ENCODE assay signal across 8 cellular contexts in genomic region chr19:53195265-53195879, GRCh38. TPM values are rescaled to one million over a fixed set of nuclear protein-coding genes. Genes with fewer than 3 reads are reported as not detected.
A peak's percentile ranks its signal among the peaks of the same experiment; 100 is the strongest.
DNase-seq lines count a peak whose midpoint lies in the region; ATAC-seq lines count a peak whose summit lies in the region.

No MANE protein-coding gene starts in this region.

- ATAC-seq in activated CD8-positive, alpha-beta memory T cell treated with anti-CD3 and anti-CD28 coated beads, Interleukin-2, amount 10 ng/mL, durations not matched to agents 7 days and 5 days, result peak; percentile 29
- no peak for ATAC-seq in HG03571 (IDR thresholded peaks at IDR 0.05; ENCODE audit: unreplicated experiment)

- DNase-seq in CMK (ENCODE audit: low read depth) (peak; percentile 69), HUDEP-2 (lab: John Stamatoyannopoulos, UW; ENCODE audit: unreplicated experiment in 76 of 76) (peak in 45 of 76 experiments; percentile 5 to 65 (median 30)), NOMO-1 treated with dmso at 0.1 percent for 144 hours (lab: John Stamatoyannopoulos, UW; ENCODE audit: unreplicated experiment) (peak; percentile 23), midbrain (lab: John Stamatoyannopoulos, UW) (peak; percentile 82)
- peak; percentile 84 for DNase-seq in activated CD8-positive, alpha-beta memory T cell treated with anti-CD3 and anti-CD28 coated beads, Interleukin-2, amount 10 ng/mL, durations not matched to agents 7 days and 5 days
- peak; percentile 38 to 49 for DNase-seq in stimulated activated CD8-positive, alpha-beta memory T cell treated with anti-CD3 and anti-CD28 coated beads, Interleukin-4, amount 100 ng/mL, for 4 hours (ENCODE audit: low read depth in 2 of 2, low spot score in 1 of 2)

- H3K9me3 Mint-ChIP-seq in activated CD8-positive, alpha-beta memory T cell treated with anti-CD3 and anti-CD28 coated beads, Interleukin-2, amount 10 ng/mL, durations not matched to agents 7 days and 5 days (ENCODE audit: low read depth), result peaks cover 15% of the 10 kb centered on the region

- peaks cover 59% of the 10 kb centered on the region for H3K36me3 Mint-ChIP-seq in activated CD8-positive, alpha-beta memory T cell treated with anti-CD3 and anti-CD28 coated beads, Interleukin-2, amount 10 ng/mL, durations not matched to agents 7 days and 5 days

- peak overlapping the region; percentile 30 for H3K4me3 ChIP-seq in endocrine pancreas (ENCODE audit: control insufficient read depth, insufficient read depth, low read length)

- no peaks in the 10 kb centered on the region for H3K4me1 ChIP-seq in endocrine pancreas (ENCODE audit: control insufficient read depth, insufficient read depth, low read length)

- H3K9ac ChIP-seq in endocrine pancreas (ENCODE audit: control insufficient read depth, insufficient read depth, low read length), result no peak overlapping the region

- peaks cover 29% of the 10 kb centered on the region for H3K4me1 Mint-ChIP-seq in activated CD8-positive, alpha-beta memory T cell treated with anti-CD3 and anti-CD28 coated beads, Interleukin-2, amount 10 ng/mL, durations not matched to agents 7 days and 5 days

- CTCF ChIA-PET in activated CD8-positive, alpha-beta memory T cell treated with anti-CD3 and anti-CD28 coated beads, Interleukin-2, amount 10 ng/mL, durations not matched to agents 7 days and 5 days (lab: Charles Lee), result interaction anchor here (0.9 to 1.8 kb wide), 6 partner anchors 141 to 828 kb away, joined by 3 to 7 read pairs (median 4); no protein-coding TSS in a partner anchor

- peak overlapping the region; percentile 4 for H3K4me3 Mint-ChIP-seq in activated CD8-positive, alpha-beta memory T cell treated with anti-CD3 and anti-CD28 coated beads, Interleukin-2, amount 10 ng/mL, durations not matched to agents 7 days and 5 days

- H3K27ac Mint-ChIP-seq in activated CD8-positive, alpha-beta memory T cell treated with anti-CD3 and anti-CD28 coated beads, Interleukin-2, amount 10 ng/mL, durations not matched to agents 7 days and 5 days, result peak overlapping the region; percentile 10

- no peaks in the 10 kb centered on the region for H3K27me3 Mint-ChIP-seq in activated CD8-positive, alpha-beta memory T cell treated with anti-CD3 and anti-CD28 coated beads, Interleukin-2, amount 10 ng/mL, durations not matched to agents 7 days and 5 days

- H3K27me3 ChIP-seq in endocrine pancreas (ENCODE audit: control insufficient read depth, insufficient read depth, low read length), result no peaks in the 10 kb centered on the region

- H3K9me3 ChIP-seq in endocrine pancreas (ENCODE audit: control insufficient read depth, low read length), result no peaks in the 10 kb centered on the region

- H3K36me3 ChIP-seq in endocrine pancreas (ENCODE audit: control insufficient read depth, insufficient read depth, low read length), result no peaks in the 10 kb centered on the region

RNA-seq across cellular contexts. Expression of gene ZNF665, which starts 2.2 kb away (rescaled TPM):
- 1 to 10 TPM; 2.9 to 6.0 TPM for total RNA-seq in activated CD8-positive, alpha-beta memory T cell treated with anti-CD3 and anti-CD28 coated beads, Interleukin-2, amount 10 ng/mL, durations not matched to agents 7 days and 5 days

RNA-seq across cellular contexts. Expression of gene ZNF347, which starts 36.5 kb away (rescaled TPM):
- total RNA-seq in activated CD8-positive, alpha-beta memory T cell treated with anti-CD3 and anti-CD28 coated beads, Interleukin-2, amount 10 ng/mL, durations not matched to agents 7 days and 5 days, result 10 to 100 TPM in 1 of 2 experiments, 1 to 10 TPM in 1; 6.1 to 11.0 TPM

RNA-seq across cellular contexts. Expression of gene ZNF677, which starts 59.3 kb away (rescaled TPM):
- total RNA-seq in activated CD8-positive, alpha-beta memory T cell treated with anti-CD3 and anti-CD28 coated beads, Interleukin-2, amount 10 ng/mL, durations not matched to agents 7 days and 5 days, result 1 to 10 TPM; 4.5 to 6.1 TPM

Comparison
In these comparisons a context has a peak if more than half of its experiments do, and no peak if none do; other contexts are left out.
1. DNase-seq: peak in every context shown above with its lines; median percentile 84 in activated CD8-positive, alpha-beta memory T cell treated with anti-CD3 and anti-CD28 coated beads, Interleukin-2, amount 10 ng/mL, durations not matched to agents 7 days and 5 days; 82 in midbrain; 69 in CMK; 44 in stimulated activated CD8-positive, alpha-beta memory T cell treated with anti-CD3 and anti-CD28 coated beads, Interleukin-4, amount 100 ng/mL, for 4 hours; 30 in HUDEP-2; 23 in NOMO-1 treated with dmso at 0.1 percent for 144 hours.